9 cellular contexts compared by ENCODE assay signal in genomic region chr4:173506780-173507211, GRCh38. TPM values are rescaled to one million over a fixed set of nuclear protein-coding genes. Genes with fewer than 3 reads are reported as not detected.
DNase-seq lines count a peak whose midpoint lies in the region; ATAC-seq, FAIRE-seq and TF ChIP-seq lines count a peak whose summit lies in the region.
"Had no signal": no experiment of that assay in that cellular context is flagged by ENCODE, and none has a peak within 500 bp of the region (broad histone marks: within the 10 kb centered on the region; RNA-seq: fewer than 3 reads in every experiment).

No MANE protein-coding gene starts in this region.

- H3K9me3 Mint-ChIP-seq in natural killer cell: no peaks in the 10 kb centered on the region

- H3K4me3 Mint-ChIP-seq in natural killer cell: peak overlapping the region; percentile 75

- peak overlapping the region; percentile 5 for H3K4me3 ChIP-seq in choroid plexus epithelial cell (ENCODE audit: low read depth, low read length)

- in situ Hi-C loops in GM13977 (cut with MboI; ENCODE audit: low pct_unique_long_range_greater_than_20kb, low sequenced_read_pairs, unreplicated experiment): loop anchor here (25.0 kb wide), 1 partner anchor 706 kb away; no protein-coding TSS in a partner anchor

- peaks cover 64 to 65% of the 10 kb centered on the region in 2 donors for H3K27me3 Mint-ChIP-seq in natural killer cell (ENCODE audit: low read depth in 2 of 2)

- no peak for FAIRE-seq in D721Med (lab: Jason Lieb, UNC)

- H3K4me1 Mint-ChIP-seq in natural killer cell: peaks cover 22 to 38% of the 10 kb centered on the region in 2 donors

- no peak for TF ChIP-seq CTCF in GM13977 (IDR thresholded peaks at IDR 0.05; ENCODE audit: extremely low read depth, insufficient read depth, missing control alignments)
- TF ChIP-seq CTCF in choroid plexus epithelial cell (conservative IDR thresholded peaks at IDR 0.05; ENCODE audit: low read depth, low read length): no peak
- TF ChIP-seq CTCF in natural killer cell (IDR thresholded peaks at IDR 0.05): no peak
- no peak for TF ChIP-seq CTCF in D721Med (IDR thresholded peaks at IDR 0.05; ENCODE audit: insufficient read depth, missing control alignments)

- H3K36me3 Mint-ChIP-seq in natural killer cell: no peaks in the 10 kb centered on the region

- intact Hi-C loops in natural killer cell (cut with micrococcal nuclease): no loop called here

- ATAC-seq in HG02852 (IDR thresholded peaks at IDR 0.05; ENCODE audit: unreplicated experiment) (peak; percentile 12), natural killer cell (peak in 2 of 3 donors; percentile 31 to 72), GM18519 (IDR thresholded peaks at IDR 0.05; ENCODE audit: low FRiP score, unreplicated experiment) (no peak)

- H3K27ac Mint-ChIP-seq in natural killer cell: no peak overlapping the region

- DNase-seq in GM13977 (ENCODE audit: low spot score): peak; percentile 58
- no peak for DNase-seq in choroid plexus epithelial cell (ENCODE audit: low read depth)
- DNase-seq in natural killer cell: no peak
- DNase-seq in SIG-M5 (lab: John Stamatoyannopoulos, UW): no peak
- no peak for DNase-seq in AG08395 (ENCODE audit: low spot score)
- no peak for DNase-seq in D721Med (ENCODE audit: insufficient read length, low spot score)
- DNase-seq: hippocampal formation had no signal

RNA-seq across cellular contexts. Expression of gene HAND2, which starts 23.2 kb away (rescaled TPM):
- total RNA-seq in natural killer cell: not detected
